Comparison of ENCODE assay signal across 21 cellular contexts in the genomic region with DNA sequence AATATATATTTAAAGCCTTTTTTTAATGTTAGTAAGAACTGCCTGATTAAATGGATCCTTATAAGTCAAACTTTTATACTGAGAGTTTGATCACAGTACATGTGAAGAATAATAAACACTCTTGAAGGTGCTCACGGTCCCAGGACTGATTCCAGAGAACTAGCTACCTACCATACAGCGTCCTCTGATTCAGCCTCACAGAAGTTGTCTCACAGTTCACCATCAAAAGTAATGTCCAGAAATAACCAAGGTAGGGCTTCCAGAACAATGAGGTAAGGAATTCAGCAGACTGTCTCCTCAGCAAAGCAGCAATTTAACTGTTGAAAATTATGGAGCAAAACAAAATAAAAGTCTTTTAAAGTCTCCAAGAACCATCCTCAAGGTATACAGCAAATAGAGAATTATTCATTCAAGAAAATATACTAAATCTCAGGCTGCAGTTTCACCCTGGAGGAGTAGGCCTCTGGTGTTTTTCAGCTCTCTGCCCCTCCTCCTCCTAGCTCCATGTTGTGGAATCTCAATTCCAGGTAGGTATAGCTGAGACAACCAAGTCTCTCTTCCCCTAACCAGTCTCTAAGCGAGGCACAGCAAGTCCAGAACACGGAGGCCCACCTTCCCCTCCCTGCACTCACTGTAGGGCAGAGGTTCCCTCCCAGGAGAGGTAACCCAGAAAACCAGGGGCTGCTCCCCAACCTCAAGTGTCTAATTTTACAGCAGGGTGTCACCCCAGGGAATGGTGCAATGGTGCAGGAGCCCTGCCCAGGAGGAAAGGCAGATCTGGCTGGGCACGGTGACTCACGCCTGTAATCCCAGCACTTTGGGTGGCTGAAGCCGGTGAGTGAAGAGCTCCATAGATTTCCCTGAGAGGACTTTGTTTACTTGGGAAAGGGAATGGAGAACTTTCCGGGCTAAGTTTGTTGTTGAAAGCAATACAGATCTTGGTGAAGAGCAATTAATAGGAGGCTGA. TPM values are rescaled to one million over a fixed set of nuclear protein-coding genes. Genes with fewer than 3 reads are reported as not detected.
DNase-seq lines count a peak whose midpoint lies in the region; ATAC-seq and TF ChIP-seq lines count a peak whose summit lies in the region.
"Had no signal": no experiment of that assay in that cellular context is flagged by ENCODE, and none has a peak within 500 bp of the region (broad histone marks: within the 10 kb centered on the region; RNA-seq: fewer than 3 reads in every experiment).

No MANE protein-coding gene starts in this region.

- H3K4me3 Mint-ChIP-seq in T-helper 17 cell (peak overlapping the region; percentile 21), Calu3 (ENCODE audit: low read depth, unreplicated experiment) (no peak overlapping the region)
- H3K4me3 Mint-ChIP-seq: natural killer cell treated with Interleukin-12 subunit alpha and Interleukin-12 subunit beta and Interleukin-15 and Interleukin-18, amount 100 ng/mL, for 72 hours had no signal

- H3K36me3 Mint-ChIP-seq in T-helper 17 cell (ENCODE audit: low read depth) (no peaks in the 10 kb centered on the region), Calu3 (ENCODE audit: insufficient read depth, unreplicated experiment) (no peaks in the 10 kb centered on the region)

- no peak for TF ChIP-seq CTCF in HCT116 (IDR thresholded peaks at IDR 0.05 in 2 of 3, conservative IDR thresholded peaks at IDR 0.05 in 1 of 3; ENCODE audit: borderline replicate concordance in 1 of 3, insufficient read depth in 1 of 3, low read depth in 2 of 3, low read length in 2 of 3)
- no peak for TF ChIP-seq CTCF in Calu3 (IDR thresholded peaks at IDR 0.05; ENCODE audit: unreplicated experiment)

- BruUV-seq in HCT116 (replicated peaks; lab: Mats Ljungman, UMichigan) (TSS peak; percentile 59), Calu3 (replicated peaks; lab: Mats Ljungman, UMichigan) (no TSS peak)

- H3K27ac Mint-ChIP-seq in T-helper 17 cell, result peak overlapping the region; percentile 66
- H3K27ac Mint-ChIP-seq in Calu3 (ENCODE audit: unreplicated experiment), result no peak overlapping the region
- H3K27ac Mint-ChIP-seq: natural killer cell treated with Interleukin-12 subunit alpha and Interleukin-12 subunit beta and Interleukin-15 and Interleukin-18, amount 100 ng/mL, for 72 hours had no signal

- H3K36me3 ChIP-seq in HCT116 (ENCODE audit: control insufficient read depth in 1 of 2, insufficient read depth in 2 of 2, low read length in 2 of 2), result no peaks in the 10 kb centered on the region

- H3K27me3 ChIP-seq in HCT116 (ENCODE audit: insufficient read depth, low read length), result no peaks in the 10 kb centered on the region
- H3K27me3 ChIP-seq: tibial artery had no signal

- H3K27me3 Mint-ChIP-seq in T-helper 17 cell (no peaks in the 10 kb centered on the region), Calu3 (ENCODE audit: unreplicated experiment) (no peaks in the 10 kb centered on the region)
- H3K27me3 Mint-ChIP-seq: natural killer cell treated with Interleukin-12 subunit alpha and Interleukin-12 subunit beta and Interleukin-15 and Interleukin-18, amount 100 ng/mL, for 72 hours had no signal

- H3K4me1 ChIP-seq in HCT116 (ENCODE audit: control insufficient read depth in 1 of 2, insufficient read depth in 2 of 2, low read length in 2 of 2), result peaks cover 51 to 61% of the 10 kb centered on the region in 2 experiments
- H3K4me1 ChIP-seq: tibial artery had no signal

- RAD21 ChIA-PET in HCT116 (lab: Charles Lee; ENCODE audit: low non-redundant PET in 1 of 2, low total read pairs in 2 of 2, uncharacterized antibody in 2 of 2, unreplicated experiment in 2 of 2), result interaction anchor here in 1 of 2 experiments (1.0 kb wide), 1 partner anchor 58 kb away, joined by 3 read pairs; the partner anchor contains the start of gene AP1AR

- peak overlapping the region; percentile 73 for H3K9ac ChIP-seq in HCT116 (ENCODE audit: low read length)

- H2AFZ ChIP-seq in HCT116 (ENCODE audit: low read depth, low read length, poor library complexity, severe bottlenecking), result peak overlapping the region; percentile 8

- POLR2A ChIA-PET in HCT116 (lab: Charles Lee), result interaction anchor here (0.6 to 1.3 kb wide), 8 partner anchors 8 to 90 kb away, joined by 3 to 5 read pairs (median 3); partner anchors contain the start of gene AP1AR

- DNase-seq in AG08395 (ENCODE audit: low spot score) (peak; percentile 6), HCT116 (ENCODE audit: low read depth, low spot score) (peak; percentile 65), T-helper 17 cell (no peak), kidney tubule cell (ENCODE audit: low spot score) (peak; percentile 30), Calu3 (no peak)
- DNase-seq: activated effector memory CD4-positive, alpha-beta T cell treated with Interleukin-2 at 50 U/mL for 16 hours; COR-L47; dermis blood vessel endothelial cell; NCI-H1417; NCI-H345; retina; stimulated activated CD4-positive, alpha-beta T cell treated with anti-CD3 and anti-CD28 coated beads, Interleukin-1b, Interleukin-23, amount 100 ng/mL, for 48 hours; stimulated activated CD8-positive, alpha-beta memory T cell treated with anti-CD3 and anti-CD28 coated beads, Interleukin-4, amount 100 ng/mL, for 48 hours; tibial artery had no signal

- ATAC-seq in HCT116 (peak; percentile 85), T-helper 17 cell (no peak), HG02623 (IDR thresholded peaks at IDR 0.05; ENCODE audit: unreplicated experiment) (no peak), GM18907 (IDR thresholded peaks at IDR 0.05; ENCODE audit: unreplicated experiment) (no peak), GM18858 (IDR thresholded peaks at IDR 0.05; ENCODE audit: unreplicated experiment) (no peak)
- ATAC-seq: K562; natural killer cell treated with Interleukin-12 subunit alpha and Interleukin-12 subunit beta and Interleukin-15 and Interleukin-18, amount 100 ng/mL, for 72 hours had no signal

- CTCF ChIA-PET in HCT116 (lab: Charles Lee) (interaction anchor here (1.2 to 2.6 kb wide), 4 partner anchors 16 to 114 kb away, joined by 3 to 7 read pairs (median 4); no protein-coding TSS in a partner anchor), Calu3 (lab: Charles Lee) (interaction anchor here (0.6 kb wide), 1 partner anchor 114 kb away, joined by 3 read pairs; no protein-coding TSS in a partner anchor)

- H3K27ac ChIP-seq in HCT116 (ENCODE audit: low read depth, low read length), result peak overlapping the region; percentile 95
- H3K27ac ChIP-seq: tibial artery, VCaP had no signal

- no peak for TF ChIP-seq POLR2A in HCT116 (IDR thresholded peaks at IDR 0.05; ENCODE audit: borderline replicate concordance, extremely low read depth, insufficient read depth, insufficient read length)

- peak overlapping the region; percentile 10 to 33; a peak in 3 of 4 replicates for H3K4me3 ChIP-seq in HCT116 (replicated peaks in 1 of 2; ENCODE audit: low read depth in 1 of 2, low read length in 2 of 2)
- H3K4me3 ChIP-seq: K562, lung, tibial artery had no signal

- no peaks in the 10 kb centered on the region for H3K9me3 Mint-ChIP-seq in Calu3 (ENCODE audit: low read depth, unreplicated experiment)
- H3K9me3 Mint-ChIP-seq: natural killer cell treated with Interleukin-12 subunit alpha and Interleukin-12 subunit beta and Interleukin-15 and Interleukin-18, amount 100 ng/mL, for 72 hours had no signal

- peaks cover 34% of the 10 kb centered on the region for H3K4me1 Mint-ChIP-seq in T-helper 17 cell
- H3K4me1 Mint-ChIP-seq in Calu3 (ENCODE audit: low read depth, unreplicated experiment), result peaks cover 13% of the 10 kb centered on the region

- no peak for TF ChIP-seq RAD21 in HCT116 (IDR thresholded peaks at IDR 0.05; ENCODE audit: low read depth)

- peak overlapping the region; percentile 83 for H3K4me2 ChIP-seq in HCT116 (ENCODE audit: low read length)

- no peaks in the 10 kb centered on the region for H4K20me1 ChIP-seq in HCT116 (ENCODE audit: insufficient read depth)

- peaks cover 21% of the 10 kb centered on the region for H3K79me2 ChIP-seq in HCT116 (ENCODE audit: insufficient read depth, low read length)

- H3K9me3 ChIP-seq in HCT116 (ENCODE audit: control insufficient read depth in 1 of 2, insufficient read depth in 1 of 2, low read depth in 1 of 2, low read length in 2 of 2), result no peaks in the 10 kb centered on the region
- no peaks in the 10 kb centered on the region for H3K9me3 ChIP-seq in T-helper 17 cell (ENCODE audit: control insufficient read depth, low read length, poor library complexity, severe bottlenecking)
- H3K9me3 ChIP-seq: tibial artery had no signal

- no peaks in the 10 kb centered on the region for H3K9me2 ChIP-seq in HCT116 (ENCODE audit: insufficient read depth)

- intact Hi-C loops in HCT116 (cut with micrococcal nuclease) (loop anchor here (5.0 kb wide), 1 partner anchor 92 kb away; no protein-coding TSS in a partner anchor), Calu3 (cut with micrococcal nuclease; ENCODE audit: unreplicated experiment) (no loop called here)

TF ChIP-seq in HCT116, 20 proteins besides CTCF, POLR2A, EP300 and RAD21 (continues in another document):
- TF ChIP-seq FOSL1 (IDR thresholded peaks at IDR 0.05; ENCODE audit: low read depth) (peak; percentile 85), CEBPB (IDR thresholded peaks at IDR 0.05; ENCODE audit: low read depth) (peak; percentile 92), JUND (IDR thresholded peaks at IDR 0.05) (peak; percentile 86), CBX3 (IDR thresholded peaks at IDR 0.05; ENCODE audit: low read depth) (no peak; the same call in 1 of the 2 replicates), ZFX (IDR thresholded peaks at IDR 0.05) (peak; percentile 31; the same call in 1 of the 2 replicates), EGR1 (IDR thresholded peaks at IDR 0.05; ENCODE audit: low read depth) (no peak), POLR2AphosphoS5 (IDR thresholded peaks at IDR 0.05; ENCODE audit: low read depth, low read length) (peak; percentile 76)

RNA-seq across cellular contexts. Expression of gene FAM241A, which starts 28.6 kb away (rescaled TPM):
- total RNA-seq in HCT116 (2021; ENCODE audit: unreplicated experiment) (4.5 TPM), T-helper 17 cell (1 to 10 TPM; 2.8 to 3.7 TPM), Calu3 (2022) (1.4 and 1.6 TPM in 2 replicates)
- 1.6 and 2.3 TPM in 2 replicates for polyA plus RNA-seq in HCT116 (2012)

RNA-seq across cellular contexts. Expression of gene AP1AR, which starts 57.7 kb away (rescaled TPM):
- total RNA-seq in HCT116 (2021; ENCODE audit: unreplicated experiment) (56.7 TPM), T-helper 17 cell (10 to 100 TPM; 10.4 to 15.2 TPM), Calu3 (2022) (23.3 and 30.8 TPM in 2 replicates)
- 17.8 and 21.3 TPM in 2 replicates for polyA plus RNA-seq in HCT116 (2012)

Comparison
In these comparisons a context has a peak if more than half of its experiments do, and no peak if none do; other contexts are left out.
1. DNase-seq: peak in AG08395 (single experiment), HCT116 (single experiment) and kidney tubule cell (single experiment); none in T-helper 17 cell (0 of 3) and Calu3 (single experiment).